8 cellular contexts compared by ENCODE assay signal in genomic region chr5:135034963-135035677, GRCh38. TPM values are rescaled to one million over a fixed set of nuclear protein-coding genes. Genes with fewer than 3 reads are reported as not detected.
A peak's percentile ranks its signal among the peaks of the same experiment; 100 is the strongest.
DNase-seq lines count a peak whose midpoint lies in the region; ATAC-seq and TF ChIP-seq lines count a peak whose summit lies in the region.

No MANE protein-coding gene starts in this region.

- H3K4me1 Mint-ChIP-seq in activated CD4-positive, alpha-beta T cell treated with anti-CD3 and anti-CD28 coated beads, Interleukin-2, amount 10 ng/mL, durations not matched to agents 7 days and 5 days, result peaks cover 29% of the 10 kb centered on the region
- peaks cover 6% of the 10 kb centered on the region for H3K4me1 Mint-ChIP-seq in glutamatergic neuron (ENCODE audit: low read depth, unreplicated experiment)

- H3K36me3 ChIP-seq in RWPE2 (ENCODE audit: low read depth), result peaks cover 24% of the 10 kb centered on the region
- H3K36me3 ChIP-seq in stomach, result no peaks in the 10 kb centered on the region

- H3K27ac Mint-ChIP-seq in activated CD4-positive, alpha-beta T cell treated with anti-CD3 and anti-CD28 coated beads, Interleukin-2, amount 10 ng/mL, durations not matched to agents 7 days and 5 days, result no peak overlapping the region
- no peak overlapping the region for H3K27ac Mint-ChIP-seq in glutamatergic neuron (ENCODE audit: unreplicated experiment)

- peaks cover 75% of the 10 kb centered on the region for H3K27me3 Mint-ChIP-seq in activated CD4-positive, alpha-beta T cell treated with anti-CD3 and anti-CD28 coated beads, Interleukin-2, amount 10 ng/mL, durations not matched to agents 7 days and 5 days
- peaks cover 39% of the 10 kb centered on the region for H3K27me3 Mint-ChIP-seq in glutamatergic neuron (ENCODE audit: unreplicated experiment)

- no peak for DNase-seq in activated CD4-positive, alpha-beta T cell treated with anti-CD3 and anti-CD28 coated beads, Interleukin-2, amount 10 ng/mL, durations not matched to agents 7 days and 5 days
- no peak for DNase-seq in activated CD4-positive, alpha-beta T cell treated with anti-CD3 and anti-CD28 coated beads for 4 hours
- DNase-seq in RWPE2 (ENCODE audit: low spot score) (no peak), glutamatergic neuron (no peak), stomach (no peak)

- TF ChIP-seq CTCF in RWPE2 (IDR thresholded peaks at IDR 0.05; ENCODE audit: poor library complexity, severe bottlenecking), result no peak
- no peak for TF ChIP-seq CTCF in glutamatergic neuron (IDR thresholded peaks at IDR 0.05; ENCODE audit: partially characterized antibody, unreplicated experiment)
- no peak for TF ChIP-seq CTCF in stomach (IDR thresholded peaks at IDR 0.05)

- CTCF ChIA-PET in activated CD4-positive, alpha-beta T cell treated with anti-CD3 and anti-CD28 coated beads, Interleukin-2, amount 10 ng/mL, durations not matched to agents 7 days and 5 days (lab: Charles Lee), result interaction anchor here (0.6 to 1.6 kb wide), 3 partner anchors 10 to 600 kb away, joined by 3 to 5 read pairs (median 5); no protein-coding TSS in a partner anchor

- H3K27ac ChIP-seq in RWPE2 (ENCODE audit: poor library complexity, severe bottlenecking), result peak overlapping the region; percentile 85
- peak overlapping the region; percentile 2 to 94 (median 94) for H3K27ac ChIP-seq in stomach

- TF ChIP-seq POLR2A in stomach (IDR thresholded peaks at IDR 0.05), result no peak

- no peaks in the 10 kb centered on the region for H3K9me3 Mint-ChIP-seq in activated CD4-positive, alpha-beta T cell treated with anti-CD3 and anti-CD28 coated beads, Interleukin-2, amount 10 ng/mL, durations not matched to agents 7 days and 5 days
- peaks cover 10% of the 10 kb centered on the region for H3K9me3 Mint-ChIP-seq in glutamatergic neuron (ENCODE audit: unreplicated experiment)

- H3K27me3 ChIP-seq in RWPE2 (ENCODE audit: insufficient read depth, poor library complexity, severe bottlenecking) (peaks cover 11% of the 10 kb centered on the region), stomach (peaks cover 2 to 100% (median 92%) of the 10 kb centered on the region in 3 donors)

- H3K4me3 Mint-ChIP-seq in activated CD4-positive, alpha-beta T cell treated with anti-CD3 and anti-CD28 coated beads, Interleukin-2, amount 10 ng/mL, durations not matched to agents 7 days and 5 days, result peak overlapping the region; percentile 54
- H3K4me3 Mint-ChIP-seq in glutamatergic neuron (ENCODE audit: unreplicated experiment), result peak overlapping the region; percentile 70

- H3K4me1 ChIP-seq in RWPE2 (ENCODE audit: insufficient read depth, poor library complexity, severe bottlenecking) (peaks cover 6% of the 10 kb centered on the region), stomach (peaks cover 42 to 79% (median 73%) of the 10 kb centered on the region in 4 donors)

- 55 to 67% (median 60%) methylated on average over 13 to 14 of the region's 14 CpGs for WGBS in stomach, 5 donors

- TF ChIP-seq EP300 in stomach (IDR thresholded peaks at IDR 0.05), result no peak

- H3K36me3 Mint-ChIP-seq in activated CD4-positive, alpha-beta T cell treated with anti-CD3 and anti-CD28 coated beads, Interleukin-2, amount 10 ng/mL, durations not matched to agents 7 days and 5 days (ENCODE audit: low read depth), result peaks cover 4% of the 10 kb centered on the region
- H3K36me3 Mint-ChIP-seq in glutamatergic neuron (ENCODE audit: unreplicated experiment), result no peaks in the 10 kb centered on the region

- intact Hi-C loops in stomach (cut with DNase I; ENCODE audit: low total_unique reads), result loop anchor here (10.0 kb wide), 1 partner anchor 160 kb away; no protein-coding TSS in a partner anchor

- H3K9me3 ChIP-seq in RWPE2 (ENCODE audit: severe bottlenecking) (no peaks in the 10 kb centered on the region), stomach (no peaks in the 10 kb centered on the region)

- H3K4me3 ChIP-seq in RWPE2 (ENCODE audit: severe bottlenecking), result peak overlapping the region; percentile 91
- H3K4me3 ChIP-seq in stomach, result peak overlapping the region; percentile 71 to 86 (median 77)

- POLR2A ChIA-PET in activated CD4-positive, alpha-beta T cell treated with anti-CD3 and anti-CD28 coated beads, Interleukin-2, amount 10 ng/mL, durations not matched to agents 7 days and 5 days (lab: Charles Lee), result no interaction called here

- no peak for ATAC-seq in RWPE2 (ENCODE audit: low read depth)
- ATAC-seq in HG02623 (IDR thresholded peaks at IDR 0.05; ENCODE audit: unreplicated experiment), result no peak
- no peak for ATAC-seq in HG03139 (IDR thresholded peaks at IDR 0.05; ENCODE audit: unreplicated experiment)
- no peak for ATAC-seq in GM21423 (IDR thresholded peaks at IDR 0.05; ENCODE audit: unreplicated experiment)

RNA-seq across cellular contexts. Expression of gene PITX1, which starts 1.1 kb away (rescaled TPM):
- not detected for total RNA-seq in activated CD4-positive, alpha-beta T cell treated with anti-CD3 and anti-CD28 coated beads, Interleukin-2, amount 10 ng/mL, durations not matched to agents 7 days and 5 days
- total RNA-seq in glutamatergic neuron (ENCODE audit: unreplicated experiment), result 0.76 TPM
- total RNA-seq in stomach, result 10 to 100 TPM; 30.3 to 91.1 (median 42.6) TPM
- polyA plus RNA-seq in stomach, result 100 to 1,000 TPM in 1 of 3 donors, 10 to 100 TPM in 2; 31.6 to 149 (median 48.7) TPM

Comparison
In these comparisons a context has a peak if more than half of its experiments do, and no peak if none do; other contexts are left out.
1. RNA of gene PITX1, which starts 1.1 kb away (total RNA-seq): 30.3 to 91.1 TPM in stomach; 0.76 TPM in glutamatergic neuron (single experiment) and not detected in activated CD4-positive, alpha-beta T cell treated with anti-CD3 and anti-CD28 coated beads, Interleukin-2, amount 10 ng/mL, durations not matched to agents 7 days and 5 days; every median in the first group is over 10 times any median in the second.